In the genomic region with DNA sequence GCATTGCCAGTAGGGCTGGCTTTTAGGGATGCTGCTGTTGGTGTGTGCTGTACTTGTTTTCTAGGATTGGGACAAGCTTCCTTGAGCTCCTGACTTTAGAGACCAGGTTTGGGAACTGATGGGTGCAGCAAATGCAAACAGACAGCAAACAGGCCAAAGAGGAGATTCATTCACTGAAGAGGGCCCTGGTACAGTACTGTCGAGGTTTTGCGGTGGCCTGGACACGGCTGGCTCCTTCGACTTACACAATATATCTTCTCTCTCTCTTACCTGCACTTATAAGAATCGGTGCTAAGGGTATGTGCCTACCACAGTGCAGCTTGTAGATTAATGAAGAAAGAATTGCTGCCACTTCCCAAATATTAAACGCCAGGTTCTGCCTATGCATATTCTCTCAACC, we compare ENCODE assay signal across 8 cellular contexts. TPM values are rescaled to one million over a fixed set of nuclear protein-coding genes. Genes with fewer than 3 reads are reported as not detected.
DNase-seq lines count a peak whose midpoint lies in the region; ATAC-seq and TF ChIP-seq lines count a peak whose summit lies in the region.

No MANE protein-coding gene starts in this region.

- no peaks in the 10 kb centered on the region for H3K36me3 ChIP-seq in spleen

- H3K4me3 ChIP-seq in iPS-18c (ENCODE audit: insufficient read depth, low read depth, low read length) = peak overlapping the region; percentile 83
- peak overlapping the region; percentile 63 to 86 (median 72) for H3K4me3 ChIP-seq in spleen

- TF ChIP-seq POLR2A in spleen (IDR thresholded peaks at IDR 0.05) = no peak

- no peaks in the 10 kb centered on the region for H3K9me3 ChIP-seq in iPS-18c (ENCODE audit: control insufficient read depth, insufficient read depth, low read length)
- no peaks in the 10 kb centered on the region for H3K9me3 ChIP-seq in spleen

- H3K27ac Mint-ChIP-seq in HFFc6 = peak overlapping the region; percentile 66; the same call in 1 of the 2 replicates
- H3K27ac Mint-ChIP-seq in activated T-helper 2 cell treated with anti-CD3 and anti-CD28 coated beads, Interferon-gamma antibody, Interleukin-2, Interleukin-4, amounts not matched to agents 10 μg/mL and 5 μg/mL and 100 μg/mL, durations not matched to agents 14 hours and 24 hours and 36 hours = peak overlapping the region; percentile 82

- peaks cover 5% of the 10 kb centered on the region for H3K27me3 Mint-ChIP-seq in HFFc6 (ENCODE audit: insufficient read depth)
- peaks cover 7% of the 10 kb centered on the region for H3K27me3 Mint-ChIP-seq in activated T-helper 2 cell treated with anti-CD3 and anti-CD28 coated beads, Interferon-gamma antibody, Interleukin-2, Interleukin-4, amounts not matched to agents 10 μg/mL and 5 μg/mL and 100 μg/mL, durations not matched to agents 14 hours and 24 hours and 36 hours (ENCODE audit: low read depth)

- peak overlapping the region; percentile 88 for H3K4me3 Mint-ChIP-seq in HFFc6
- peak overlapping the region; percentile 88 for H3K4me3 Mint-ChIP-seq in activated T-helper 2 cell treated with anti-CD3 and anti-CD28 coated beads, Interferon-gamma antibody, Interleukin-2, Interleukin-4, amounts not matched to agents 10 μg/mL and 5 μg/mL and 100 μg/mL, durations not matched to agents 14 hours and 24 hours and 36 hours (ENCODE audit: low read depth)

- peaks cover 12% of the 10 kb centered on the region for H3K4me1 Mint-ChIP-seq in HFFc6 (ENCODE audit: low read depth)
- H3K4me1 Mint-ChIP-seq in activated T-helper 2 cell treated with anti-CD3 and anti-CD28 coated beads, Interferon-gamma antibody, Interleukin-2, Interleukin-4, amounts not matched to agents 10 μg/mL and 5 μg/mL and 100 μg/mL, durations not matched to agents 14 hours and 24 hours and 36 hours (ENCODE audit: low read depth) = peaks cover 42% of the 10 kb centered on the region

- H3K27me3 ChIP-seq in spleen (replicated peaks in 1 of 7) = no peaks in the 10 kb centered on the region

- TF ChIP-seq CTCF in HFFc6 (IDR thresholded peaks at IDR 0.05) (no peak), spleen (IDR thresholded peaks at IDR 0.05 in 8 of 11, conservative IDR thresholded peaks at IDR 0.05 in 3 of 11) (no peak)

- ATAC-seq in GM18870 (IDR thresholded peaks at IDR 0.05; ENCODE audit: unreplicated experiment) (no peak), HG02763 (IDR thresholded peaks at IDR 0.05; ENCODE audit: unreplicated experiment) (no peak), HG02970 (IDR thresholded peaks at IDR 0.05; ENCODE audit: low FRiP score, unreplicated experiment) (no peak)

- H3K9me3 Mint-ChIP-seq in HFFc6 = no peaks in the 10 kb centered on the region
- no peaks in the 10 kb centered on the region for H3K9me3 Mint-ChIP-seq in activated T-helper 2 cell treated with anti-CD3 and anti-CD28 coated beads, Interferon-gamma antibody, Interleukin-2, Interleukin-4, amounts not matched to agents 10 μg/mL and 5 μg/mL and 100 μg/mL, durations not matched to agents 14 hours and 24 hours and 36 hours

- 64 to 82% (median 69%) methylated on average over 6 of the region's 6 CpGs for WGBS in spleen, 5 donors

- DNase-seq in HFFc6 (no peak), spleen (no peak)
- no peak for DNase-seq in activated T-helper 2 cell treated with anti-CD3 and anti-CD28 coated beads, Interferon-gamma antibody, Interleukin-2, Interleukin-4, amounts not matched to agents 10 μg/mL and 5 μg/mL and 100 μg/mL, durations not matched to agents 14 hours and 24 hours and 36 hours (ENCODE audit: low spot score)
- DNase-seq in stimulated activated CD4-positive, alpha-beta T cell treated with anti-CD3 and anti-CD28 coated beads, Interleukin-1b, Interleukin-23, amount 100 ng/mL, for 48 hours = no peak

- H3K4me1 ChIP-seq in spleen = peaks cover 14 to 39% (median 27%) of the 10 kb centered on the region in 6 donors

- peak overlapping the region in 4 of 8 donors; percentile 51 to 85 (median 83) for H3K27ac ChIP-seq in spleen

- H3K36me3 Mint-ChIP-seq in HFFc6 (ENCODE audit: low read depth) = no peaks in the 10 kb centered on the region
- peaks cover 12% of the 10 kb centered on the region for H3K36me3 Mint-ChIP-seq in activated T-helper 2 cell treated with anti-CD3 and anti-CD28 coated beads, Interferon-gamma antibody, Interleukin-2, Interleukin-4, amounts not matched to agents 10 μg/mL and 5 μg/mL and 100 μg/mL, durations not matched to agents 14 hours and 24 hours and 36 hours (ENCODE audit: low read depth)

- intact Hi-C loops in activated T-helper 2 cell treated with anti-CD3 and anti-CD28 coated beads, Interferon-gamma antibody, Interleukin-2, Interleukin-4, amounts not matched to agents 10 μg/mL and 5 μg/mL and 100 μg/mL, durations not matched to agents 14 hours and 24 hours and 36 hours (cut with micrococcal nuclease) = loop anchor here (1.0 kb wide), 2 partner anchors 39 to 87 kb away; no protein-coding TSS in a partner anchor
- intact Hi-C loops in spleen (cut with DNase I; ENCODE audit: low total_unique reads) = no loop called here

RNA-seq across cellular contexts. Expression of gene ATP1A1, which starts 44.6 kb away (rescaled TPM):
- total RNA-seq in HFFc6 (2021; fragmentation: NEBNext Ultra II Directional; extraction: Animal tissue kit (Norgen Biotek cat#: 25700)) = 100 to 1,000 TPM; 192 to 244 (median 222) TPM
- 196 and 200 TPM in 2 replicates for total RNA-seq in activated T-helper 2 cell treated with anti-CD3 and anti-CD28 coated beads, Interferon-gamma antibody, Interleukin-2, Interleukin-4, amounts not matched to agents 10 μg/mL and 5 μg/mL and 100 μg/mL, durations not matched to agents 14 hours and 24 hours and 36 hours
- total RNA-seq in spleen = 100 to 1,000 TPM; 123 to 209 (median 141) TPM
- polyA plus RNA-seq in spleen = 10 to 100 TPM; 34.5 to 62.0 (median 49.2) TPM
